1 cellular context compared by ENCODE assay signal in the genomic region with DNA sequence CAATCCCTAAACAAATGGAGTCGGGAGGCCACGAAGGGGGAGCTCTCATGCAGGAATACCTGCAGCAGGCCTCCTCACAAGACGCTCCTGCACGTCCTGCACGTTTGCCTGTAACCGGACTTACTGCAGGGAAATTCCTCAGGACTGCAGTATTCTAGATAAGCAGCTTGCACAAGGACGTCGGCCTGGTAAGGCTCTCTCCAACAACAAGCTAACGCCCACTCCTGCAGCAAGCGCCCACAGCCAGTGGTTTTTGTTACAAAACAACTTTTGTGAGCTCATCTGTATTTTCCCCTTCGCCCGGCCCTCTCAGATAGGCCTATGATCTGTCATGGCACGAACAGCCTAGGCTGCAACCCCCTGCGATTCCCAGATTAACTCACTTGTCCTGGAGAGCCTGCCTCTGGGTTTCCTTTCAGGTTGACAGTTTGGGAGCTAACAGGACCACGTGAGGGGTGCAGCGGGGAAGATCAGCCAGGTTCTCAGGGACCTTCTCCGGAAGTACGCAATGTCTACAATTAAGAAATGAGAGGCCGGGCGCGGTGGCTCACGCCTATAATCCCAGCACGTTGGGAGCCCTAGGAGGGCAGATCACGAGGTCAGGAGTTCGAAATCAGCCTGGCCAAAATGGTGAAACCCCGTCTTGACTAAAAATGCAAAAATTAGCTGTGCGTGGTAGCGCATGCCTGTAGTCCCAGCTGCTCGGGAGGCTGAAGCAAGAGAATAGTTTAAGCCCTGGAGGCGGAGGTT.
TF ChIP-seq lines count a peak whose summit lies in the region.

No MANE protein-coding gene starts in this region.

TF ChIP-seq in HepG2, 621 proteins besides CTCF, POLR2A, EP300 and RAD21 (continued from another document and continues in another):
- TF ChIP-seq, protein P1, sequence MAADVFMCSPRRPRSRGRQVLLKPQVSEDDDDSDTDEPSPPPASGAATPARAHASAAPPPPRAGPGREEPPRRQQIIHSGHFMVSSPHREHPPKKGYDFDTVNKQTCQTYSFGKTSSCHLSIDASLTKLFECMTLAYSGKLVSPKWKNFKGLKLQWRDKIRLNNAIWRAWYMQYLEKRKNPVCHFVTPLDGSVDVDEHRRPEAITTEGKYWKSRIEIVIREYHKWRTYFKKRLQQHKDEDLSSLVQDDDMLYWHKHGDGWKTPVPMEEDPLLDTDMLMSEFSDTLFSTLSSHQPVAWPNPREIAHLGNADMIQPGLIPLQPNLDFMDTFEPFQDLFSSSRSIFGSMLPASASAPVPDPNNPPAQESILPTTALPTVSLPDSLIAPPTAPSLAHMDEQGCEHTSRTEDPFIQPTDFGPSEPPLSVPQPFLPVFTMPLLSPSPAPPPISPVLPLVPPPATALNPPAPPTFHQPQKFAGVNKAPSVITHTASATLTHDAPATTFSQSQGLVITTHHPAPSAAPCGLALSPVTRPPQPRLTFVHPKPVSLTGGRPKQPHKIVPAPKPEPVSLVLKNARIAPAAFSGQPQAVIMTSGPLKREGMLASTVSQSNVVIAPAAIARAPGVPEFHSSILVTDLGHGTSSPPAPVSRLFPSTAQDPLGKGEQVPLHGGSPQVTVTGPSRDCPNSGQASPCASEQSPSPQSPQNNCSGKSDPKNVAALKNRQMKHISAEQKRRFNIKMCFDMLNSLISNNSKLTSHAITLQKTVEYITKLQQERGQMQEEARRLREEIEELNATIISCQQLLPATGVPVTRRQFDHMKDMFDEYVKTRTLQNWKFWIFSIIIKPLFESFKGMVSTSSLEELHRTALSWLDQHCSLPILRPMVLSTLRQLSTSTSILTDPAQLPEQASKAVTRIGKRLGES (CRISPR knock-in tag; IDR thresholded peaks at IDR 0.05; ENCODE audit: borderline replicate concordance): no peak
- peak; percentile 40; the same call in 1 of the 2 replicates for TF ChIP-seq KLF12 (CRISPR knock-in tag; IDR thresholded peaks at IDR 0.05; ENCODE audit: borderline replicate concordance)
- TF ChIP-seq, protein P2, sequence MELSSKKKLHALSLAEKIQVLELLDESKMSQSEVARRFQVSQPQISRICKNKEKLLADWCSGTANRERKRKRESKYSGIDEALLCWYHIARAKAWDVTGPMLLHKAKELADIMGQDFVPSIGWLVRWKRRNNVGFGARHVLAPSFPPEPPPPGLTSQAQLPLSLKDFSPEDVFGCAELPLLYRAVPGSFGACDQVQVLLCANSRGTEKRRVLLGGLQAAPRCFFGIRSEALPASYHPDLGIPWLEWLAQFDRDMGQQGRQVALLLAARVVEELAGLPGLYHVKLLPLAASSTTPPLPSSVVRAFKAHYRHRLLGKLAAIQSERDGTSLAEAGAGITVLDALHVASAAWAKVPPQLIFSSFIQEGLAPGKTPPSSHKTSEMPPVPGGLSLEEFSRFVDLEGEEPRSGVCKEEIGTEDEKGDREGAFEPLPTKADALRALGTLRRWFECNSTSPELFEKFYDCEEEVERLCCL (CRISPR knock-in tag; IDR thresholded peaks at IDR 0.05; ENCODE audit: borderline replicate concordance): no peak
- TF ChIP-seq, protein P3, sequence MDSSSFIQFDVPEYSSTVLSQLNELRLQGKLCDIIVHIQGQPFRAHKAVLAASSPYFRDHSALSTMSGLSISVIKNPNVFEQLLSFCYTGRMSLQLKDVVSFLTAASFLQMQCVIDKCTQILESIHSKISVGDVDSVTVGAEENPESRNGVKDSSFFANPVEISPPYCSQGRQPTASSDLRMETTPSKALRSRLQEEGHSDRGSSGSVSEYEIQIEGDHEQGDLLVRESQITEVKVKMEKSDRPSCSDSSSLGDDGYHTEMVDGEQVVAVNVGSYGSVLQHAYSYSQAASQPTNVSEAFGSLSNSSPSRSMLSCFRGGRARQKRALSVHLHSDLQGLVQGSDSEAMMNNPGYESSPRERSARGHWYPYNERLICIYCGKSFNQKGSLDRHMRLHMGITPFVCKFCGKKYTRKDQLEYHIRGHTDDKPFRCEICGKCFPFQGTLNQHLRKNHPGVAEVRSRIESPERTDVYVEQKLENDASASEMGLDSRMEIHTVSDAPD (CRISPR knock-in tag; IDR thresholded peaks at IDR 0.05): no peak
- no peak for TF ChIP-seq BRF2 (CRISPR knock-in tag; IDR thresholded peaks at IDR 0.05)
- no peak for TF ChIP-seq MED1 (CRISPR knock-in tag; IDR thresholded peaks at IDR 0.05)
- TF ChIP-seq ZFP37 (CRISPR knock-in tag; IDR thresholded peaks at IDR 0.05; ENCODE audit: borderline replicate concordance): no peak
- no peak for TF ChIP-seq ZNF558 (CRISPR knock-in tag; IDR thresholded peaks at IDR 0.05; ENCODE audit: borderline replicate concordance)
- TF ChIP-seq ZMYM3 (CRISPR knock-in tag; IDR thresholded peaks at IDR 0.05): no peak
- TF ChIP-seq MBNL3 (CRISPR knock-in tag; conservative IDR thresholded peaks at IDR 0.05): no peak
- 0 out of 2 replicates have a peak, but pooled peaks have one; percentile 21 for TF ChIP-seq CEBPG (CRISPR knock-in tag; IDR thresholded peaks at IDR 0.05)
- TF ChIP-seq ELF1 (CRISPR knock-in tag; IDR thresholded peaks at IDR 0.05): no peak
- TF ChIP-seq NRL (CRISPR knock-in tag; IDR thresholded peaks at IDR 0.05; ENCODE audit: borderline replicate concordance): 0 out of 2 replicates have a peak, but pooled peaks have one; percentile 9
- TF ChIP-seq ZNF687 (CRISPR knock-in tag; IDR thresholded peaks at IDR 0.05): peak; percentile 31; the same call in 1 of the 2 replicates
- no peak for TF ChIP-seq NFYB (CRISPR knock-in tag; IDR thresholded peaks at IDR 0.05)
- TF ChIP-seq, protein P4, sequence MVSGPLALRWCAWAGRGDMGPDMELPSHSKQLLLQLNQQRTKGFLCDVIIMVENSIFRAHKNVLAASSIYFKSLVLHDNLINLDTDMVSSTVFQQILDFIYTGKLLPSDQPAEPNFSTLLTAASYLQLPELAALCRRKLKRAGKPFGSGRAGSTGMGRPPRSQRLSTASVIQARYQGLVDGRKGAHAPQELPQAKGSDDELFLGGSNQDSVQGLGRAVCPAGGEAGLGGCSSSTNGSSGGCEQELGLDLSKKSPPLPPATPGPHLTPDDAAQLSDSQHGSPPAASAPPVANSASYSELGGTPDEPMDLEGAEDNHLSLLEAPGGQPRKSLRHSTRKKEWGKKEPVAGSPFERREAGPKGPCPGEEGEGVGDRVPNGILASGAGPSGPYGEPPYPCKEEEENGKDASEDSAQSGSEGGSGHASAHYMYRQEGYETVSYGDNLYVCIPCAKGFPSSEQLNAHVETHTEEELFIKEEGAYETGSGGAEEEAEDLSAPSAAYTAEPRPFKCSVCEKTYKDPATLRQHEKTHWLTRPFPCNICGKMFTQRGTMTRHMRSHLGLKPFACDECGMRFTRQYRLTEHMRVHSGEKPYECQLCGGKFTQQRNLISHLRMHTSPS (CRISPR knock-in tag; IDR thresholded peaks at IDR 0.05; ENCODE audit: low read depth): no peak
- no peak for TF ChIP-seq ATF1 (CRISPR knock-in tag; IDR thresholded peaks at IDR 0.05)
- TF ChIP-seq ZNF761 (CRISPR knock-in tag; conservative IDR thresholded peaks at IDR 0.05): no peak
- TF ChIP-seq ZFY (CRISPR knock-in tag; IDR thresholded peaks at IDR 0.05): peak; percentile 34; the same call in 1 of the 2 replicates
- peak; percentile 24 for TF ChIP-seq SALL1 (CRISPR knock-in tag; IDR thresholded peaks at IDR 0.05)
- TF ChIP-seq KAT2B (IDR thresholded peaks at IDR 0.05; ENCODE audit: borderline replicate concordance, low read depth, low read length): no peak
- TF ChIP-seq, protein P5, sequence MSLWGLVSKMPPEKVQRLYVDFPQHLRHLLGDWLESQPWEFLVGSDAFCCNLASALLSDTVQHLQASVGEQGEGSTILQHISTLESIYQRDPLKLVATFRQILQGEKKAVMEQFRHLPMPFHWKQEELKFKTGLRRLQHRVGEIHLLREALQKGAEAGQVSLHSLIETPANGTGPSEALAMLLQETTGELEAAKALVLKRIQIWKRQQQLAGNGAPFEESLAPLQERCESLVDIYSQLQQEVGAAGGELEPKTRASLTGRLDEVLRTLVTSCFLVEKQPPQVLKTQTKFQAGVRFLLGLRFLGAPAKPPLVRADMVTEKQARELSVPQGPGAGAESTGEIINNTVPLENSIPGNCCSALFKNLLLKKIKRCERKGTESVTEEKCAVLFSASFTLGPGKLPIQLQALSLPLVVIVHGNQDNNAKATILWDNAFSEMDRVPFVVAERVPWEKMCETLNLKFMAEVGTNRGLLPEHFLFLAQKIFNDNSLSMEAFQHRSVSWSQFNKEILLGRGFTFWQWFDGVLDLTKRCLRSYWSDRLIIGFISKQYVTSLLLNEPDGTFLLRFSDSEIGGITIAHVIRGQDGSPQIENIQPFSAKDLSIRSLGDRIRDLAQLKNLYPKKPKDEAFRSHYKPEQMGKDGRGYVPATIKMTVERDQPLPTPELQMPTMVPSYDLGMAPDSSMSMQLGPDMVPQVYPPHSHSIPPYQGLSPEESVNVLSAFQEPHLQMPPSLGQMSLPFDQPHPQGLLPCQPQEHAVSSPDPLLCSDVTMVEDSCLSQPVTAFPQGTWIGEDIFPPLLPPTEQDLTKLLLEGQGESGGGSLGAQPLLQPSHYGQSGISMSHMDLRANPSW (CRISPR knock-in tag; IDR thresholded peaks at IDR 0.05; ENCODE audit: borderline replicate concordance): no peak
- TF ChIP-seq ELF3 (CRISPR knock-in tag; IDR thresholded peaks at IDR 0.05): no peak
- peak; percentile 69; the same call in 1 of the 2 replicates for TF ChIP-seq TGIF2 (CRISPR knock-in tag; IDR thresholded peaks at IDR 0.05)
- TF ChIP-seq SAP130 (CRISPR knock-in tag; IDR thresholded peaks at IDR 0.05; ENCODE audit: low read depth): peak; percentile 53; the same call in 1 of the 2 replicates
- no peak for TF ChIP-seq RFXANK (CRISPR knock-in tag; IDR thresholded peaks at IDR 0.05)
- TF ChIP-seq, protein P6, sequence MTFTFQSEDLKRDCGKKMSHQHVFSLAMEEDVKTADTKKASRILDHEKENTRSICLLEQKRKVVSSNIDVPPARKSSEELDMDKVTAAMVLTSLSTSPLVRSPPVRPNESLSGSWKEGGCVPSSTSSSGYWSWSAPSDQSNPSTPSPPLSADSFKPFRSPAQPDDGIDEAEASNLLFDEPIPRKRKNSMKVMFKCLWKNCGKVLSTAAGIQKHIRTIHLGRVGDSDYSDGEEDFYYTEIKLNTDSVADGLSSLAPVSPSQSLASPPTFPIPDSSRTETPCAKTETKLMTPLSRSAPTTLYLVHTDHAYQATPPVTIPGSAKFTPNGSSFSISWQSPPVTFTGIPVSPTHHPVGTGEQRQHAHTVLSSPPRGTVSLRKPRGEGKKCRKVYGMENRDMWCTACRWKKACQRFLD (CRISPR knock-in tag; IDR thresholded peaks at IDR 0.05; ENCODE audit: borderline replicate concordance): no peak
- TF ChIP-seq, protein P7, sequence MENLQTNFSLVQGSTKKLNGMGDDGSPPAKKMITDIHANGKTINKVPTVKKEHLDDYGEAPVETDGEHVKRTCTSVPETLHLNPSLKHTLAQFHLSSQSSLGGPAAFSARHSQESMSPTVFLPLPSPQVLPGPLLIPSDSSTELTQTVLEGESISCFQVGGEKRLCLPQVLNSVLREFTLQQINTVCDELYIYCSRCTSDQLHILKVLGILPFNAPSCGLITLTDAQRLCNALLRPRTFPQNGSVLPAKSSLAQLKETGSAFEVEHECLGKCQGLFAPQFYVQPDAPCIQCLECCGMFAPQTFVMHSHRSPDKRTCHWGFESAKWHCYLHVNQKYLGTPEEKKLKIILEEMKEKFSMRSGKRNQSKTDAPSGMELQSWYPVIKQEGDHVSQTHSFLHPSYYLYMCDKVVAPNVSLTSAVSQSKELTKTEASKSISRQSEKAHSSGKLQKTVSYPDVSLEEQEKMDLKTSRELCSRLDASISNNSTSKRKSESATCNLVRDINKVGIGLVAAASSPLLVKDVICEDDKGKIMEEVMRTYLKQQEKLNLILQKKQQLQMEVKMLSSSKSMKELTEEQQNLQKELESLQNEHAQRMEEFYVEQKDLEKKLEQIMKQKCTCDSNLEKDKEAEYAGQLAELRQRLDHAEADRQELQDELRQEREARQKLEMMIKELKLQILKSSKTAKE (CRISPR knock-in tag; IDR thresholded peaks at IDR 0.05; ENCODE audit: borderline replicate concordance): no peak
- TF ChIP-seq, protein P8, sequence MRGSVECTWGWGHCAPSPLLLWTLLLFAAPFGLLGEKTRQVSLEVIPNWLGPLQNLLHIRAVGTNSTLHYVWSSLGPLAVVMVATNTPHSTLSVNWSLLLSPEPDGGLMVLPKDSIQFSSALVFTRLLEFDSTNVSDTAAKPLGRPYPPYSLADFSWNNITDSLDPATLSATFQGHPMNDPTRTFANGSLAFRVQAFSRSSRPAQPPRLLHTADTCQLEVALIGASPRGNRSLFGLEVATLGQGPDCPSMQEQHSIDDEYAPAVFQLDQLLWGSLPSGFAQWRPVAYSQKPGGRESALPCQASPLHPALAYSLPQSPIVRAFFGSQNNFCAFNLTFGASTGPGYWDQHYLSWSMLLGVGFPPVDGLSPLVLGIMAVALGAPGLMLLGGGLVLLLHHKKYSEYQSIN (CRISPR knock-in tag; IDR thresholded peaks at IDR 0.05; ENCODE audit: borderline replicate concordance): no peak
